Comparison of ENCODE assay signal across 41 cellular contexts in genomic region chr10:26249681-26250080, GRCh38. TPM values are rescaled to one million over a fixed set of nuclear protein-coding genes. Genes with fewer than 3 reads are reported as not detected.
"Had no signal": no experiment of that assay in that cellular context is flagged by ENCODE, and none has a peak within 500 bp of the region (broad histone marks: within the 10 kb centered on the region; RNA-seq: fewer than 3 reads in every experiment).

No MANE protein-coding gene starts in this region.

- H3K9me3 Mint-ChIP-seq: activated B cell treated with CpG ODN at 0.5 μM for 24 hours; activated CD4-positive, alpha-beta memory T cell treated with anti-CD3 and anti-CD28 coated beads for 36 hours; activated CD4-positive, alpha-beta T cell treated with anti-CD3 and anti-CD28 coated beads, Interleukin-2, amount 10 ng/mL, durations not matched to agents 24 days and 14 days; activated CD8-positive, alpha-beta T cell treated with anti-CD3 and anti-CD28 coated beads for 36 hours; activated naive CD4-positive, alpha-beta T cell treated with anti-CD3 and anti-CD28 coated beads, Interleukin-2, amount 10 ng/mL, durations not matched to agents 7 days and 5 days; activated naive CD4-positive, alpha-beta T cell treated with anti-CD3 and anti-CD28 coated beads, Interleukin-2, amount 50 U/mL, for 24 hours; activated naive CD8-positive, alpha-beta T cell treated with anti-CD3 and anti-CD28 coated beads, Interleukin-2, amount 10 ng/mL, durations not matched to agents 7 days and 5 days; activated naive CD8-positive, alpha-beta T cell treated with anti-CD3 and anti-CD28 coated beads, Interleukin-2, amount 50 U/mL, for 24 hours; activated T-cell treated with anti-CD3 and anti-CD28 coated beads, Interleukin-2, amount 50 U/mL, for 4 hours; activated T-cell treated with anti-CD3 and anti-CD28 coated beads, Interleukin-2, amount 50 U/mL, for 72 hours; activated T-helper 1 cell treated with anti-CD3 and anti-CD28 coated beads, Interleukin-12 subunit alpha, Interleukin-12 subunit beta, Interleukin-2, Interleukin-4 antibody, amounts not matched to agents 30 ng/mL and 10 ng/mL and 1 ng/mL, durations not matched to agents 14 hours and 24 hours and 36 hours; activated T-helper 17 cell treated with anti-CD3 and anti-CD28 coated beads, Interleukin-2, amount 50 U/mL, for 72 hours; central memory CD8-positive, alpha-beta T cell; T-helper 1 cell treated with Interleukin-12 subunit alpha and Interleukin-12 subunit beta and Interleukin-4 antibody, amounts not matched to agents 30 μg/mL and 1 μg/mL, for 36 hours; T-helper 2 cell treated with Interferon-gamma antibody and Interleukin-4, amounts not matched to agents 5 μg/mL and 100 μg/mL, for 36 hours had no signal

- H3K4me1 Mint-ChIP-seq: activated B cell treated with CpG ODN at 0.5 μM for 24 hours; activated CD4-positive, alpha-beta T cell treated with anti-CD3 and anti-CD28 coated beads, Interleukin-2, amount 10 ng/mL, durations not matched to agents 24 days and 14 days; activated naive CD4-positive, alpha-beta T cell treated with anti-CD3 and anti-CD28 coated beads, Interleukin-2, amount 10 ng/mL, durations not matched to agents 7 days and 5 days; activated naive CD4-positive, alpha-beta T cell treated with anti-CD3 and anti-CD28 coated beads, Interleukin-2, amount 50 U/mL, for 24 hours; activated naive CD8-positive, alpha-beta T cell treated with anti-CD3 and anti-CD28 coated beads, Interleukin-2, amount 10 ng/mL, durations not matched to agents 7 days and 5 days; activated naive CD8-positive, alpha-beta T cell treated with anti-CD3 and anti-CD28 coated beads, Interleukin-2, amount 50 U/mL, for 24 hours; activated T-helper 17 cell treated with anti-CD3 and anti-CD28 coated beads, Interleukin-2, amount 50 U/mL, for 72 hours; central memory CD8-positive, alpha-beta T cell had no signal

- DNase-seq: activated B cell treated with CpG ODN at 0.5 μM for 24 hours; activated CD4-positive, alpha-beta memory T cell treated with anti-CD3 and anti-CD28 coated beads for 36 hours; activated CD4-positive, alpha-beta T cell treated with anti-CD3 and anti-CD28 coated beads for 4 hours; activated CD4-positive, alpha-beta T cell treated with anti-CD3 and anti-CD28 coated beads, Interleukin-2, amount 10 ng/mL, durations not matched to agents 24 days and 14 days; activated CD4-positive, alpha-beta T cell treated with anti-CD3 and anti-CD28 coated beads, Interleukin-2, amount 50 U/mL, for 1 hour; activated CD4-positive, alpha-beta T cell treated with anti-CD3 and anti-CD28 coated beads, Interleukin-2, amount 50 U/mL, for 4 hours; activated CD4-positive, CD25-positive, alpha-beta regulatory T cell treated with anti-CD3 and anti-CD28 coated beads, Interleukin-2, amount 50 U/mL, for 72 hours; activated CD8-positive, alpha-beta memory T cell treated with anti-CD3 and anti-CD28 coated beads, Interleukin-2, amount 50 U/mL, for 4 hours; activated CD8-positive, alpha-beta T cell treated with anti-CD3 and anti-CD28 coated beads for 36 hours; activated effector memory CD4-positive, alpha-beta T cell treated with Interleukin-2 at 50 U/mL for 16 hours; activated gamma-delta T cell; activated naive CD4-positive, alpha-beta T cell treated with anti-CD3 and anti-CD28 coated beads, Interleukin-2, amount 10 ng/mL, durations not matched to agents 7 days and 5 days; activated naive CD4-positive, alpha-beta T cell treated with Interleukin-2 at 50 U/mL for 16 hours; activated naive CD8-positive, alpha-beta T cell treated with anti-CD3 and anti-CD28 coated beads, Interleukin-2, amount 10 ng/mL, durations not matched to agents 7 days and 5 days; activated naive CD8-positive, alpha-beta T cell treated with anti-CD3 and anti-CD28 coated beads, Interleukin-2, amount 50 U/mL, for 24 hours; activated T-cell treated with anti-CD3 and anti-CD28 coated beads for 4 hours; activated T-cell treated with anti-CD3 and anti-CD28 coated beads, Interleukin-2, amount 50 U/mL, for 1 hour; activated T-cell treated with anti-CD3 and anti-CD28 coated beads, Interleukin-2, amount 50 U/mL, for 4 hours; activated T-cell treated with anti-CD3 and anti-CD28 coated beads, Interleukin-2, amount 50 U/mL, for 72 hours; amygdala; anterior cingulate cortex; caudate nucleus; cerebellar nuclear complex; T-helper 1 cell; T-helper 2 cell; T-helper 9 cell had no signal

- H3K4me3 Mint-ChIP-seq: activated B cell treated with CpG ODN at 0.5 μM for 24 hours; activated CD4-positive, alpha-beta memory T cell treated with anti-CD3 and anti-CD28 coated beads for 36 hours; activated CD4-positive, alpha-beta T cell treated with anti-CD3 and anti-CD28 coated beads, Interleukin-2, amount 10 ng/mL, durations not matched to agents 24 days and 14 days; activated CD8-positive, alpha-beta T cell treated with anti-CD3 and anti-CD28 coated beads for 36 hours; activated naive CD4-positive, alpha-beta T cell treated with anti-CD3 and anti-CD28 coated beads, Interleukin-2, amount 10 ng/mL, durations not matched to agents 7 days and 5 days; activated naive CD4-positive, alpha-beta T cell treated with anti-CD3 and anti-CD28 coated beads, Interleukin-2, amount 50 U/mL, for 24 hours; activated naive CD8-positive, alpha-beta T cell; activated naive CD8-positive, alpha-beta T cell treated with anti-CD3 and anti-CD28 coated beads, Interleukin-2, amount 10 ng/mL, durations not matched to agents 7 days and 5 days; activated naive CD8-positive, alpha-beta T cell treated with anti-CD3 and anti-CD28 coated beads, Interleukin-2, amount 50 U/mL, for 24 hours; activated T-cell treated with anti-CD3 and anti-CD28 coated beads, Interleukin-2, amount 50 U/mL, for 4 hours; activated T-cell treated with anti-CD3 and anti-CD28 coated beads, Interleukin-2, amount 50 U/mL, for 72 hours; activated T-helper 1 cell treated with anti-CD3 and anti-CD28 coated beads, Interleukin-12 subunit alpha, Interleukin-12 subunit beta, Interleukin-2, Interleukin-4 antibody, amounts not matched to agents 30 ng/mL and 10 ng/mL and 1 ng/mL, durations not matched to agents 14 hours and 24 hours and 36 hours; activated T-helper 17 cell treated with anti-CD3 and anti-CD28 coated beads, Interleukin-2, amount 50 U/mL, for 72 hours; brain; central memory CD8-positive, alpha-beta T cell; T-helper 1 cell treated with Interleukin-12 subunit alpha and Interleukin-12 subunit beta and Interleukin-4 antibody, amounts not matched to agents 30 μg/mL and 1 μg/mL, for 36 hours; T-helper 2 cell treated with Interferon-gamma antibody and Interleukin-4, amounts not matched to agents 5 μg/mL and 100 μg/mL, for 36 hours had no signal

- H3K27ac ChIP-seq: ascending aorta, cardiac muscle cell, VCaP had no signal

- ATAC-seq: activated CD8-positive, alpha-beta T cell treated with anti-CD3 and anti-CD28 coated beads for 36 hours; activated naive CD8-positive, alpha-beta T cell treated with anti-CD3 and anti-CD28 coated beads, Interleukin-2, amount 50 U/mL, for 24 hours; activated T-cell treated with anti-CD3 and anti-CD28 coated beads, Interleukin-2, amount 50 U/mL, for 4 hours; activated T-cell treated with anti-CD3 and anti-CD28 coated beads, Interleukin-2, amount 50 U/mL, for 72 hours; activated T-helper 17 cell treated with anti-CD3 and anti-CD28 coated beads, Interleukin-2, amount 50 U/mL, for 72 hours had no signal

- H3K36me3 Mint-ChIP-seq: activated CD4-positive, alpha-beta memory T cell treated with anti-CD3 and anti-CD28 coated beads for 36 hours; activated naive CD4-positive, alpha-beta T cell treated with anti-CD3 and anti-CD28 coated beads, Interleukin-2, amount 10 ng/mL, durations not matched to agents 7 days and 5 days; activated naive CD4-positive, alpha-beta T cell treated with anti-CD3 and anti-CD28 coated beads, Interleukin-2, amount 50 U/mL, for 24 hours; activated naive CD8-positive, alpha-beta T cell; activated naive CD8-positive, alpha-beta T cell treated with anti-CD3 and anti-CD28 coated beads, Interleukin-2, amount 10 ng/mL, durations not matched to agents 7 days and 5 days had no signal

- H3K27me3 Mint-ChIP-seq: activated naive CD4-positive, alpha-beta T cell treated with anti-CD3 and anti-CD28 coated beads, Interleukin-2, amount 10 ng/mL, durations not matched to agents 7 days and 5 days had no signal

- H3K4me1 ChIP-seq: ascending aorta had no signal

- H3K27ac Mint-ChIP-seq: activated B cell treated with CpG ODN at 0.5 μM for 24 hours; activated CD4-positive, alpha-beta memory T cell treated with anti-CD3 and anti-CD28 coated beads for 36 hours; activated CD4-positive, alpha-beta T cell treated with anti-CD3 and anti-CD28 coated beads, Interleukin-2, amount 10 ng/mL, durations not matched to agents 24 days and 14 days; activated CD8-positive, alpha-beta T cell treated with anti-CD3 and anti-CD28 coated beads for 36 hours; activated naive CD4-positive, alpha-beta T cell treated with anti-CD3 and anti-CD28 coated beads, Interleukin-2, amount 10 ng/mL, durations not matched to agents 7 days and 5 days; activated naive CD4-positive, alpha-beta T cell treated with anti-CD3 and anti-CD28 coated beads, Interleukin-2, amount 50 U/mL, for 24 hours; activated naive CD8-positive, alpha-beta T cell; activated naive CD8-positive, alpha-beta T cell treated with anti-CD3 and anti-CD28 coated beads, Interleukin-2, amount 10 ng/mL, durations not matched to agents 7 days and 5 days; activated naive CD8-positive, alpha-beta T cell treated with anti-CD3 and anti-CD28 coated beads, Interleukin-2, amount 50 U/mL, for 24 hours; activated T-cell treated with anti-CD3 and anti-CD28 coated beads, Interleukin-2, amount 50 U/mL, for 72 hours; activated T-helper 1 cell treated with anti-CD3 and anti-CD28 coated beads, Interleukin-12 subunit alpha, Interleukin-12 subunit beta, Interleukin-2, Interleukin-4 antibody, amounts not matched to agents 30 ng/mL and 10 ng/mL and 1 ng/mL, durations not matched to agents 14 hours and 24 hours and 36 hours; activated T-helper 17 cell treated with anti-CD3 and anti-CD28 coated beads, Interleukin-2, amount 50 U/mL, for 72 hours; T-helper 1 cell treated with Interleukin-12 subunit alpha and Interleukin-12 subunit beta and Interleukin-4 antibody, amounts not matched to agents 30 μg/mL and 1 μg/mL, for 36 hours; T-helper 2 cell treated with Interferon-gamma antibody and Interleukin-4, amounts not matched to agents 5 μg/mL and 100 μg/mL, for 36 hours had no signal

- H3K9me3 ChIP-seq: ascending aorta had no signal

- FAIRE-seq: bronchial epithelial cell, TTC549 had no signal

- H3K36me3 ChIP-seq: ascending aorta, cardiac muscle cell had no signal

- H3K27me3 ChIP-seq: ascending aorta, cardiac muscle cell had no signal

- H3K4me3 ChIP-seq: ascending aorta, cardiac muscle cell had no signal

RNA-seq across cellular contexts. Expression of gene GAD2, which starts 33.1 kb away (rescaled TPM):
- total RNA-seq: activated B cell treated with CpG ODN at 0.5 μM for 24 hours; activated CD4-positive, alpha-beta memory T cell treated with anti-CD3 and anti-CD28 coated beads for 36 hours; activated CD4-positive, alpha-beta T cell treated with anti-CD3 and anti-CD28 coated beads, Interleukin-2, amount 10 ng/mL, durations not matched to agents 24 days and 14 days; activated CD8-positive, alpha-beta memory T cell treated with anti-CD3 and anti-CD28 coated beads for 36 hours; activated CD8-positive, alpha-beta T cell treated with anti-CD3 and anti-CD28 coated beads for 36 hours; activated naive CD8-positive, alpha-beta T cell treated with anti-CD3 and anti-CD28 coated beads, Interleukin-2, amount 10 ng/mL, durations not matched to agents 7 days and 5 days; activated T-cell treated with anti-CD3 and anti-CD28 coated beads, Interleukin-2, amount 50 U/mL, for 4 hours; activated T-cell treated with anti-CD3 and anti-CD28 coated beads, Interleukin-2, amount 50 U/mL, for 72 hours; activated T-helper 1 cell treated with anti-CD3 and anti-CD28 coated beads, Interleukin-12 subunit alpha, Interleukin-12 subunit beta, Interleukin-2, Interleukin-4 antibody, amounts not matched to agents 30 ng/mL and 10 ng/mL and 1 ng/mL, durations not matched to agents 14 hours and 24 hours and 36 hours; activated T-helper 17 cell treated with anti-CD3 and anti-CD28 coated beads, Interleukin-2, amount 50 U/mL, for 72 hours; ascending aorta; bronchial epithelial cell; cardiac muscle cell; chondrocyte had no signal
- polyA plus RNA-seq: cardiac muscle cell had no signal
